23 cellular contexts compared by ENCODE assay signal in genomic region chr2:183255406-183255805, GRCh38.
"Had no signal": no experiment of that assay in that cellular context is flagged by ENCODE, and none has a peak within 500 bp of the region (broad histone marks: within the 10 kb centered on the region; RNA-seq: fewer than 3 reads in every experiment).

No MANE protein-coding gene starts in this region.

- H3K27me3 ChIP-seq: MG63 had no signal

- H3K27ac ChIP-seq: KMS-11 had no signal

- H3K9me3 ChIP-seq: MG63 had no signal

- H3K4me2 ChIP-seq: KMS-11 had no signal

- H3K9ac ChIP-seq: KMS-11 had no signal

- ATAC-seq: activated naive CD4-positive, alpha-beta T cell treated with anti-CD3 and anti-CD28 coated beads, Interleukin-2, amount 50 U/mL, for 72 hours; activated naive CD8-positive, alpha-beta T cell treated with anti-CD3 and anti-CD28 coated beads, Interleukin-2, amount 50 U/mL, for 24 hours; activated T-cell treated with anti-CD3 and anti-CD28 coated beads, Interleukin-2, amount 50 U/mL, for 4 hours; PC-3 had no signal

- H3K36me3 ChIP-seq: MG63 had no signal

- DNase-seq: activated CD4-positive, alpha-beta memory T cell treated with anti-CD3 and anti-CD28 coated beads for 36 hours; activated CD4-positive, alpha-beta T cell treated with anti-CD3 and anti-CD28 coated beads, Interleukin-2, amount 10 ng/mL, durations not matched to agents 7 days and 5 days; activated CD4-positive, CD25-positive, alpha-beta regulatory T cell; activated CD8-positive, alpha-beta memory T cell treated with anti-CD3 and anti-CD28 coated beads for 24 hours; activated effector memory CD4-positive, alpha-beta T cell treated with anti-CD3 and anti-CD28 coated beads, Interleukin-2, amount 50 U/mL, for 16 hours; activated naive CD4-positive, alpha-beta T cell treated with Interleukin-2 at 50 U/mL for 16 hours; activated naive CD8-positive, alpha-beta T cell treated with anti-CD3 and anti-CD28 coated beads, Interleukin-2, amount 50 U/mL, for 24 hours; activated T-cell treated with anti-CD3 and anti-CD28 coated beads, Interleukin-2, amount 50 U/mL, for 4 hours; amniotic stem cell; MG63; MV-4-11; NCI-H1105; NCI-H1436; NCI-H1694 treated with DMSO at 0.1 percent for 48 hours; NCI-H2029 treated with DMSO at 0.1 percent for 48 hours; NCI-H226; NCI-H526; NCI-H82; PC-3; SHP77; T-helper 9 cell had no signal

- H3K4me3 ChIP-seq: MG63 had no signal
